26 cellular contexts compared by ENCODE assay signal in the genomic region with DNA sequence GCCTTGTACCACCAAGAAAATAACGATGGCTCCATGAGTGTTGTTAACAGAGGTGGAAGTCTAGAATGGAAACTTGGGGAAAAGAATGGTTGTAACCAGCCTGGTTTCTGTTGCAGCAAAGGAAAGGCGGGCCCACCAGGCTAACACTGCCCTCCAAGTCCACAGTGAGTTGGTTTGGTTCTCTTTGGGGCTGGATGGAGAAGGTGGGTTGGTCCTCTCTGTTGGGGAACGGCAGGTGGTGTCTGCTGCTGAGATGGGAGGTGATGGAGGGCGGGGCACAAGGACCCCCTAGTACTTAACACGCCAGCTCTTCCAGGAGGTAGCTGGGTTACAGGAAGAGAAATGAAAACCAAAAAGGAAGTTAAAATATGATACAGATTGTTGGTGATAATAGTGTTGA.
A peak's percentile ranks its signal among the peaks of the same experiment; 100 is the strongest.
DNase-seq lines count a peak whose midpoint lies in the region; ATAC-seq, FAIRE-seq and TF ChIP-seq lines count a peak whose summit lies in the region.
"Had no signal": no experiment of that assay in that cellular context is flagged by ENCODE, and none has a peak within 500 bp of the region (broad histone marks: within the 10 kb centered on the region; RNA-seq: fewer than 3 reads in every experiment).

No MANE protein-coding gene starts in this region.

- CTCF ChIA-PET in T-cell (lab: Charles Lee): no interaction called here

- H3K4me1 ChIP-seq in kidney (ENCODE audit: control insufficient read depth in 1 of 2, insufficient read depth in 1 of 2, low read depth in 1 of 2, low read length in 2 of 2): no peaks in the 10 kb centered on the region
- H3K4me1 ChIP-seq in vagina: peaks cover 23% of the 10 kb centered on the region

- peaks cover 7% of the 10 kb centered on the region for H3K4me1 Mint-ChIP-seq in activated naive CD8-positive, alpha-beta T cell treated with anti-CD3 and anti-CD28 coated beads, Interleukin-2, amount 10 ng/mL, durations not matched to agents 7 days and 5 days
- H3K4me1 Mint-ChIP-seq in activated naive CD8-positive, alpha-beta T cell treated with anti-CD3 and anti-CD28 coated beads, Interleukin-2, amount 50 U/mL, for 24 hours: no peaks in the 10 kb centered on the region
- no peaks in the 10 kb centered on the region for H3K4me1 Mint-ChIP-seq in T-cell

- no peaks in the 10 kb centered on the region for H3K9me3 ChIP-seq in kidney (ENCODE audit: control insufficient read depth in 1 of 2, low read length in 2 of 2)
- H3K9me3 ChIP-seq in vagina: no peaks in the 10 kb centered on the region
- H3K9me3 ChIP-seq: BLaER1, right atrium auricular region had no signal

- DNase-seq in activated naive CD8-positive, alpha-beta T cell treated with anti-CD3 and anti-CD28 coated beads, Interleukin-2, amount 10 ng/mL, durations not matched to agents 7 days and 5 days: no peak
- DNase-seq in activated naive CD8-positive, alpha-beta T cell treated with anti-CD3 and anti-CD28 coated beads, Interleukin-2, amount 50 U/mL, for 24 hours: no peak
- DNase-seq in T-cell (no peak), kidney (peak; percentile 24), vagina (ENCODE audit: extremely low spot score in 2 of 2) (no peak), ureter (ENCODE audit: low spot score) (no peak), AG08395 (ENCODE audit: low spot score) (no peak)
- DNase-seq: DMS79; effector memory CD4-positive, alpha-beta T cell; erythroblast; HCEC 1CT; hypothalamus; left colon; mesenchymal stem cell; NCI-H1417 treated with DMSO at 0.1 percent for 48 hours; NCI-H226; NCI-H526 treated with DMSO at 0.1 percent for 48 hours; PC-9; stimulated activated naive CD8-positive, alpha-beta T cell treated with anti-CD3 and anti-CD28 coated beads, Interleukin-15, amount 100 ng/mL, for 72 hours had no signal

- no peak for ATAC-seq in activated naive CD8-positive, alpha-beta T cell treated with anti-CD3 and anti-CD28 coated beads, Interleukin-2, amount 10 ng/mL, durations not matched to agents 7 days and 5 days (ENCODE audit: low read depth)
- no peak for ATAC-seq in activated naive CD8-positive, alpha-beta T cell treated with anti-CD3 and anti-CD28 coated beads, Interleukin-2, amount 50 U/mL, for 24 hours
- no peak for ATAC-seq in T-cell (replicated peaks in 1 of 4)
- ATAC-seq: activated CD4-positive, CD25-positive, alpha-beta regulatory T cell treated with anti-CD3 and anti-CD28 coated beads, Interleukin-2, amount 50 U/mL, for 24 hours; left colon had no signal

- H3K9me3 Mint-ChIP-seq in activated naive CD8-positive, alpha-beta T cell treated with anti-CD3 and anti-CD28 coated beads, Interleukin-2, amount 10 ng/mL, durations not matched to agents 7 days and 5 days: no peaks in the 10 kb centered on the region
- no peaks in the 10 kb centered on the region for H3K9me3 Mint-ChIP-seq in activated naive CD8-positive, alpha-beta T cell treated with anti-CD3 and anti-CD28 coated beads, Interleukin-2, amount 50 U/mL, for 24 hours
- H3K9me3 Mint-ChIP-seq in T-cell: no peaks in the 10 kb centered on the region
- H3K9me3 Mint-ChIP-seq: stimulated activated naive CD8-positive, alpha-beta T cell treated with anti-CD3 and anti-CD28 coated beads, Interleukin-15, amount 100 ng/mL, for 72 hours had no signal

- peaks cover 35 to 50% of the 10 kb centered on the region in 2 donors for H3K36me3 ChIP-seq in kidney (ENCODE audit: control insufficient read depth in 1 of 2, insufficient read depth in 2 of 2, low read length in 2 of 2)
- H3K36me3 ChIP-seq in vagina: peaks cover 0 to 47% of the 10 kb centered on the region in 2 donors

- TF ChIP-seq CTCF in kidney (IDR thresholded peaks at IDR 0.05; ENCODE audit: borderline replicate concordance, extremely low read depth, insufficient read depth): no peak
- no peak for TF ChIP-seq CTCF in vagina (IDR thresholded peaks at IDR 0.05)

- H3K36me3 Mint-ChIP-seq in activated naive CD8-positive, alpha-beta T cell treated with anti-CD3 and anti-CD28 coated beads, Interleukin-2, amount 10 ng/mL, durations not matched to agents 7 days and 5 days: peaks cover 17% of the 10 kb centered on the region
- H3K36me3 Mint-ChIP-seq in activated naive CD8-positive, alpha-beta T cell treated with anti-CD3 and anti-CD28 coated beads, Interleukin-2, amount 50 U/mL, for 24 hours (ENCODE audit: low read depth): peaks cover 21% of the 10 kb centered on the region
- H3K36me3 Mint-ChIP-seq in T-cell: peaks cover 51% of the 10 kb centered on the region

- no peaks in the 10 kb centered on the region for H3K27me3 Mint-ChIP-seq in activated naive CD8-positive, alpha-beta T cell treated with anti-CD3 and anti-CD28 coated beads, Interleukin-2, amount 10 ng/mL, durations not matched to agents 7 days and 5 days
- no peaks in the 10 kb centered on the region for H3K27me3 Mint-ChIP-seq in activated naive CD8-positive, alpha-beta T cell treated with anti-CD3 and anti-CD28 coated beads, Interleukin-2, amount 50 U/mL, for 24 hours
- no peaks in the 10 kb centered on the region for H3K27me3 Mint-ChIP-seq in T-cell
- H3K27me3 Mint-ChIP-seq: stimulated activated naive CD8-positive, alpha-beta T cell treated with anti-CD3 and anti-CD28 coated beads, Interleukin-15, amount 100 ng/mL, for 72 hours had no signal

- FAIRE-seq in kidney (lab: Jason Lieb, UNC): no peak
- FAIRE-seq: G401.6 had no signal

- no peak overlapping the region for H3K9ac ChIP-seq in kidney (ENCODE audit: low read length in 2 of 2)
- H3K9ac ChIP-seq: BLaER1 had no signal

- H3K4me3 ChIP-seq in kidney (ENCODE audit: low read length in 2 of 2): no peak overlapping the region
- no peak overlapping the region for H3K4me3 ChIP-seq in vagina
- H3K4me3 ChIP-seq: BLaER1, coronary artery, PC-9, right atrium auricular region, SK-N-MC, smooth muscle cell had no signal

- intact Hi-C loops in kidney (cut with DNase I): no loop called here
- intact Hi-C loops in vagina (cut with DNase I): no loop called here

- no peak overlapping the region for H3K4me3 Mint-ChIP-seq in activated naive CD8-positive, alpha-beta T cell treated with anti-CD3 and anti-CD28 coated beads, Interleukin-2, amount 10 ng/mL, durations not matched to agents 7 days and 5 days
- H3K4me3 Mint-ChIP-seq in activated naive CD8-positive, alpha-beta T cell treated with anti-CD3 and anti-CD28 coated beads, Interleukin-2, amount 50 U/mL, for 24 hours: no peak overlapping the region
- no peak overlapping the region for H3K4me3 Mint-ChIP-seq in T-cell
- H3K4me3 Mint-ChIP-seq: stimulated activated naive CD8-positive, alpha-beta T cell treated with anti-CD3 and anti-CD28 coated beads, Interleukin-15, amount 100 ng/mL, for 72 hours had no signal

- H3K27ac Mint-ChIP-seq in activated naive CD8-positive, alpha-beta T cell treated with anti-CD3 and anti-CD28 coated beads, Interleukin-2, amount 10 ng/mL, durations not matched to agents 7 days and 5 days: peak overlapping the region; percentile 31
- H3K27ac Mint-ChIP-seq in activated naive CD8-positive, alpha-beta T cell treated with anti-CD3 and anti-CD28 coated beads, Interleukin-2, amount 50 U/mL, for 24 hours: no peak overlapping the region
- H3K27ac Mint-ChIP-seq in T-cell: peak overlapping the region; percentile 46 to 73

- H3K27ac ChIP-seq in kidney (ENCODE audit: low read depth in 2 of 2, low read length in 2 of 2) (no peak overlapping the region), vagina (peak overlapping the region; percentile 77)
- H3K27ac ChIP-seq: BLaER1, coronary artery, PC-9, right atrium auricular region, SK-N-MC had no signal

- no peak for TF ChIP-seq POLR2A in vagina (IDR thresholded peaks at IDR 0.05)

- POLR2A ChIA-PET in activated naive CD8-positive, alpha-beta T cell treated with anti-CD3 and anti-CD28 coated beads, Interleukin-2, amount 10 ng/mL, durations not matched to agents 7 days and 5 days (lab: Charles Lee): no interaction called here
- POLR2A ChIA-PET in T-cell (lab: Charles Lee): no interaction called here

- no peaks in the 10 kb centered on the region for H3K27me3 ChIP-seq in vagina
- H3K27me3 ChIP-seq: BLaER1, right atrium auricular region had no signal
